Comparison of ENCODE assay signal across 21 cellular contexts in genomic region chr1:167916766-167917511, GRCh38. TPM values are rescaled to one million over a fixed set of nuclear protein-coding genes. Genes with fewer than 3 reads are reported as not detected.
DNase-seq lines count a peak whose midpoint lies in the region; ATAC-seq, FAIRE-seq and TF ChIP-seq lines count a peak whose summit lies in the region.
"Had no signal": no experiment of that assay in that cellular context is flagged by ENCODE, and none has a peak within 500 bp of the region (broad histone marks: within the 10 kb centered on the region; RNA-seq: fewer than 3 reads in every experiment).

No MANE protein-coding gene starts in this region.

- no peak for TF ChIP-seq EP300 in A549 (IDR thresholded peaks at IDR 0.05)
- TF ChIP-seq EP300 in sigmoid colon (IDR thresholded peaks at IDR 0.05), result no peak

- H3K4me3 ChIP-seq in A549 (no peak overlapping the region), pancreas (no peak overlapping the region), sigmoid colon (no peak overlapping the region)
- H3K4me3 ChIP-seq: BLaER1, SJSA1 had no signal

- H3K36me3 ChIP-seq in pancreas (no peaks in the 10 kb centered on the region), sigmoid colon (peaks cover 0 to 48% (median 5%) of the 10 kb centered on the region in 4 donors)

- TF ChIP-seq RAD21 in A549 (conservative IDR thresholded peaks at IDR 0.05 in 1 of 2, IDR thresholded peaks at IDR 0.05 in 1 of 2), result no peak

- WGBS in A549 (ENCODE audit: missing lambda C conversion rate), result 59% methylated on average over 6 of the region's 6 CpGs
- WGBS in pancreas, 2 donors, result 67 to 70% methylated on average over 6 of the region's 6 CpGs
- WGBS in sigmoid colon, 2 donors, result 28 to 78% methylated on average over 6 of the region's 6 CpGs

- POLR2A ChIA-PET in A549 (lab: Yijun Ruan, JAX), result no interaction called here

- FAIRE-seq in A549 (lab: Jason Lieb, UNC) (no peak), pancreas (lab: Jason Lieb, UNC) (no peak)
- FAIRE-seq: H54 had no signal

- intact Hi-C loops in left colon (cut with DNase I, micrococcal nuclease) (no loop called here), pancreas (cut with DNase I) (no loop called here), sigmoid colon (cut with DNase I) (no loop called here)

- peak overlapping the region; percentile 15 to 71; a peak in 4 of 6 replicates for H3K27ac ChIP-seq in A549
- H3K27ac ChIP-seq in pancreas, result peak overlapping the region in 2 of 4 donors; percentile 22 to 51
- no peak overlapping the region for H3K27ac ChIP-seq in sigmoid colon
- H3K27ac ChIP-seq: BLaER1, RWPE1, SJSA1 had no signal

- TF ChIP-seq POLR2A in A549 (IDR thresholded peaks at IDR 0.05; ENCODE audit: low read length), result no peak
- no peak for TF ChIP-seq POLR2A in sigmoid colon (IDR thresholded peaks at IDR 0.05)

- peak overlapping the region; percentile 58 for H3K4me2 ChIP-seq in A549
- H3K4me2 ChIP-seq: BLaER1 had no signal

- ATAC-seq in A549, result 0 out of 6 replicates have a peak, but pooled peaks of 1 of the 2 experiments have one; percentile 24
- peak; percentile 82 for ATAC-seq in left colon
- ATAC-seq in pancreas, result peak; percentile 26 to 75 (median 68)
- ATAC-seq in GM21360 (IDR thresholded peaks at IDR 0.05; ENCODE audit: unreplicated experiment), result no peak
- no peak for ATAC-seq in HG02973 (IDR thresholded peaks at IDR 0.05; ENCODE audit: unreplicated experiment)
- ATAC-seq: PC-3 had no signal

- H3K4me1 ChIP-seq in A549 (peaks cover 23% of the 10 kb centered on the region), pancreas (peaks cover 0 to 23% (median 6%) of the 10 kb centered on the region in 3 donors), sigmoid colon (peaks cover 0 to 4% (median 1%) of the 10 kb centered on the region in 4 donors)
- H3K4me1 ChIP-seq: BLaER1, SJSA1 had no signal

- CTCF ChIA-PET in A549 (lab: Yijun Ruan, JAX), result interaction anchor here (0.7 to 2.8 kb wide), 4 partner anchors 10 to 18 kb away, joined by 4 to 8 read pairs (median 4); no protein-coding TSS in a partner anchor

- TF ChIP-seq CTCF in A549 (IDR thresholded peaks at IDR 0.05), result no peak
- TF ChIP-seq CTCF in pancreas (IDR thresholded peaks at IDR 0.05), result no peak
- no peak for TF ChIP-seq CTCF in sigmoid colon (IDR thresholded peaks at IDR 0.05)

- H3K27me3 ChIP-seq in pancreas (no peaks in the 10 kb centered on the region), sigmoid colon (no peaks in the 10 kb centered on the region)
- H3K27me3 ChIP-seq: BLaER1, SJSA1 had no signal

- DNase-seq in A549 (ENCODE audit: low read depth in 1 of 2, low spot score in 1 of 2), result no peak
- DNase-seq in OCI-M1 (lab: John Stamatoyannopoulos, UW), result peak; percentile 21
- no peak for DNase-seq in left colon
- no peak for DNase-seq in pancreas
- DNase-seq in HUDEP-2 (lab: John Stamatoyannopoulos, UW; ENCODE audit: unreplicated experiment in 76 of 76), result no peak
- no peak for DNase-seq in sigmoid colon
- DNase-seq: CD8-positive, alpha-beta memory T cell; HFFc6; KG1; NCI-H1436; NCI-H2029 treated with DMSO at 0.1 percent for 48 hours; NCI-H2171 treated with DMSO at 0.1 percent for 48 hours; NCI-H748 treated with DMSO at 0.1 percent for 48 hours; PC-3 had no signal

- H3K9me3 ChIP-seq in A549, result no peaks in the 10 kb centered on the region
- no peaks in the 10 kb centered on the region for H3K9me3 ChIP-seq in pancreas
- no peaks in the 10 kb centered on the region for H3K9me3 ChIP-seq in sigmoid colon
- H3K9me3 ChIP-seq: BLaER1, SJSA1 had no signal

TF ChIP-seq in A549, 52 proteins besides CTCF, POLR2A, EP300 and RAD21 (continues in another document):
- TF ChIP-seq FOSL2 (IDR thresholded peaks at IDR 0.05) (no peak), FOSL2 (CRISPR knock-in tag; IDR thresholded peaks at IDR 0.05) (no peak), ZFP36 (IDR thresholded peaks at IDR 0.05; ENCODE audit: borderline replicate concordance, partially characterized antibody) (no peak), POLR2AphosphoS2 (conservative IDR thresholded peaks at IDR 0.05; ENCODE audit: low read length) (no peak), MYC (IDR thresholded peaks at IDR 0.05; ENCODE audit: borderline replicate concordance, low read length) (no peak)
- TF ChIP-seq, protein P1, sequence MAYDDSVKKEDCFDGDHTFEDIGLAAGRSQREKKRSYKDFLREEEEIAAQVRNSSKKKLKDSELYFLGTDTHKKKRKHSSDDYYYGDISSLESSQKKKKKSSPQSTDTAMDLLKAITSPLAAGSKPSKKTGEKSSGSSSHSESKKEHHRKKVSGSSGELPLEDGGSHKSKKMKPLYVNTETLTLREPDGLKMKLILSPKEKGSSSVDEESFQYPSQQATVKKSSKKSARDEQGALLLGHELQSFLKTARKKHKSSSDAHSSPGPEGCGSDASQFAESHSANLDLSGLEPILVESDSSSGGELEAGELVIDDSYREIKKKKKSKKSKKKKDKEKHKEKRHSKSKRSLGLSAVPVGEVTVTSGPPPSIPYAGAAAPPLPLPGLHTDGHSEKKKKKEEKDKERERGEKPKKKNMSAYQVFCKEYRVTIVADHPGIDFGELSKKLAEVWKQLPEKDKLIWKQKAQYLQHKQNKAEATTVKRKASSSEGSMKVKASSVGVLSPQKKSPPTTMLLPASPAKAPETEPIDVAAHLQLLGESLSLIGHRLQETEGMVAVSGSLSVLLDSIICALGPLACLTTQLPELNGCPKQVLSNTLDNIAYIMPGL (CRISPR knock-in tag; IDR thresholded peaks at IDR 0.05; ENCODE audit: borderline replicate concordance), result no peak
- TF ChIP-seq, protein P2, sequence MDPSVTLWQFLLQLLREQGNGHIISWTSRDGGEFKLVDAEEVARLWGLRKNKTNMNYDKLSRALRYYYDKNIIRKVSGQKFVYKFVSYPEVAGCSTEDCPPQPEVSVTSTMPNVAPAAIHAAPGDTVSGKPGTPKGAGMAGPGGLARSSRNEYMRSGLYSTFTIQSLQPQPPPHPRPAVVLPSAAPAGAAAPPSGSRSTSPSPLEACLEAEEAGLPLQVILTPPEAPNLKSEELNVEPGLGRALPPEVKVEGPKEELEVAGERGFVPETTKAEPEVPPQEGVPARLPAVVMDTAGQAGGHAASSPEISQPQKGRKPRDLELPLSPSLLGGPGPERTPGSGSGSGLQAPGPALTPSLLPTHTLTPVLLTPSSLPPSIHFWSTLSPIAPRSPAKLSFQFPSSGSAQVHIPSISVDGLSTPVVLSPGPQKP (IDR thresholded peaks at IDR 0.05; ENCODE audit: low read depth, low read length), result no peak
- TF ChIP-seq, protein P3, sequence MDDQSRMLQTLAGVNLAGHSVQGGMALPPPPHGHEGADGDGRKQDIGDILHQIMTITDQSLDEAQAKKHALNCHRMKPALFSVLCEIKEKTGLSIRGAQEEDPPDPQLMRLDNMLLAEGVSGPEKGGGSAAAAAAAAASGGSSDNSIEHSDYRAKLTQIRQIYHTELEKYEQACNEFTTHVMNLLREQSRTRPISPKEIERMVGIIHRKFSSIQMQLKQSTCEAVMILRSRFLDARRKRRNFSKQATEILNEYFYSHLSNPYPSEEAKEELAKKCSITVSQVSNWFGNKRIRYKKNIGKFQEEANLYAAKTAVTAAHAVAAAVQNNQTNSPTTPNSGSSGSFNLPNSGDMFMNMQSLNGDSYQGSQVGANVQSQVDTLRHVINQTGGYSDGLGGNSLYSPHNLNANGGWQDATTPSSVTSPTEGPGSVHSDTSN (IDR thresholded peaks at IDR 0.05), result no peak
- TF ChIP-seq, protein P4, sequence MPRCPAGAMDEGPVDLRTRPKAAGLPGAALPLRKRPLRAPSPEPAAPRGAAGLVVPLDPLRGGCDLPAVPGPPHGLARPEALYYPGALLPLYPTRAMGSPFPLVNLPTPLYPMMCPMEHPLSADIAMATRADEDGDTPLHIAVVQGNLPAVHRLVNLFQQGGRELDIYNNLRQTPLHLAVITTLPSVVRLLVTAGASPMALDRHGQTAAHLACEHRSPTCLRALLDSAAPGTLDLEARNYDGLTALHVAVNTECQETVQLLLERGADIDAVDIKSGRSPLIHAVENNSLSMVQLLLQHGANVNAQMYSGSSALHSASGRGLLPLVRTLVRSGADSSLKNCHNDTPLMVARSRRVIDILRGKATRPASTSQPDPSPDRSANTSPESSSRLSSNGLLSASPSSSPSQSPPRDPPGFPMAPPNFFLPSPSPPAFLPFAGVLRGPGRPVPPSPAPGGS (IDR thresholded peaks at IDR 0.05), result no peak

RNA-seq across cellular contexts. Expression of gene ADCY10, which starts 3.0 kb away (rescaled TPM):
- polyA plus RNA-seq in A549 (2011; rRNA removed), result 0.18 and 0.20 TPM in 2 replicates
- 0.01 and 0.08 TPM in 2 replicates for polyA plus RNA-seq in A549 (2012; cell fraction: cytosol; rRNA removed)
- 0.07 and 0.09 TPM in 2 replicates for polyA plus RNA-seq in A549 (2012; cell fraction: nucleus; rRNA removed)
- polyA plus RNA-seq in A549 (2017; fragmentation: RNase III; extraction: RNeasy Plus Mini Kit Qiagen cat#74134 plus additional on column Dnase treatment), result 0.03 to 0.08 TPM (median 0.04 TPM) in 3 replicates
- 0.10 and 0.54 TPM in 2 replicates for polyA minus RNA-seq in A549 (2011; rRNA and poly(A)+ RNA removed)
- under 1 TPM; 0.42 to 0.64 TPM for total RNA-seq in left colon
- under 1 TPM; 0.03 to 0.31 (median 0.14) TPM for total RNA-seq in pancreas
- polyA plus RNA-seq in pancreas, result under 1 TPM in 1 of 2 donors, not detected in 1; 0.19 TPM
- under 1 TPM in 3 of 4 donors, not detected in 1; 0.14 to 0.33 (median 0.28) TPM for total RNA-seq in sigmoid colon
- polyA plus RNA-seq in sigmoid colon, result under 1 TPM in 2 of 3 donors, not detected in 1; 0.26 to 0.92 TPM
- total RNA-seq: A172, PC-3, SJSA1 had no signal
- polyA plus RNA-seq: CD8-positive, alpha-beta memory T cell had no signal

RNA-seq across cellular contexts. Expression of gene DCAF6, which starts 19.5 kb away (rescaled TPM):
- polyA plus RNA-seq in A549 (2011; rRNA removed) (74.7 and 86.8 TPM in 2 replicates), A549 (2017; fragmentation: RNase III; extraction: RNeasy Plus Mini Kit Qiagen cat#74134 plus additional on column Dnase treatment) (34.4 to 39.9 TPM (median 38.4 TPM) in 3 replicates), pancreas (10 to 100 TPM; 14.8 to 24.3 TPM), sigmoid colon (10 to 100 TPM; 33.6 to 49.0 (median 43.8) TPM)
- 22.1 and 22.3 TPM in 2 replicates for polyA plus RNA-seq in A549 (2012; cell fraction: cytosol; rRNA removed)
- polyA plus RNA-seq in A549 (2012; cell fraction: nucleus; rRNA removed), result 7.5 and 14.0 TPM in 2 replicates
- polyA minus RNA-seq in A549 (2011; rRNA and poly(A)+ RNA removed), result 38.0 and 48.4 TPM in 2 replicates
- total RNA-seq in left colon (10 to 100 TPM; 60.0 to 60.2 TPM), pancreas (10 to 100 TPM; 11.4 to 31.9 (median 20.0) TPM), sigmoid colon (100 to 1,000 TPM in 1 of 4 donors, 10 to 100 TPM in 3; 79.6 to 102 (median 86.2) TPM)

RNA-seq across cellular contexts. Expression of gene MPC2, which starts 19.9 kb away (rescaled TPM):
- polyA plus RNA-seq in A549 (2011; rRNA removed) (98.9 and 120 TPM in 2 replicates), A549 (2017; fragmentation: RNase III; extraction: RNeasy Plus Mini Kit Qiagen cat#74134 plus additional on column Dnase treatment) (49.5 to 53.0 TPM (median 49.7 TPM) in 3 replicates), pancreas (10 to 100 TPM; 37.7 to 72.5 TPM), sigmoid colon (100 to 1,000 TPM; 136 to 252 (median 144) TPM)
- polyA plus RNA-seq in A549 (2012; cell fraction: cytosol; rRNA removed), result 26.4 and 27.7 TPM in 2 replicates
- polyA plus RNA-seq in A549 (2012; cell fraction: nucleus; rRNA removed), result 11.7 and 15.3 TPM in 2 replicates
- polyA minus RNA-seq in A549 (2011; rRNA and poly(A)+ RNA removed), result 13.2 and 14.1 TPM in 2 replicates
- total RNA-seq in left colon (100 to 1,000 TPM; 162 to 164 TPM), pancreas (10 to 100 TPM; 25.5 to 45.4 (median 39.9) TPM), sigmoid colon (10 to 100 TPM; 44.4 to 64.2 (median 55.2) TPM)

Comparison
In these comparisons a context has a peak if more than half of its experiments do, and no peak if none do; other contexts are left out.
1. ATAC-seq: peak in left colon (single experiment) and pancreas (4 of 4); none in GM21360 (single experiment) and HG02973 (single experiment).
2. H3K27ac ChIP-seq: peak in A549 (2 of 2); none in sigmoid colon (0 of 4).